17 cellular contexts compared by ENCODE assay signal in genomic region chr18:54702687-54703086, GRCh38.
DNase-seq lines count a peak whose midpoint lies in the region; ATAC-seq and TF ChIP-seq lines count a peak whose summit lies in the region.
"Had no signal": no experiment of that assay in that cellular context is flagged by ENCODE, and none has a peak within 500 bp of the region (broad histone marks: within the 10 kb centered on the region; RNA-seq: fewer than 3 reads in every experiment).

No MANE protein-coding gene starts in this region.

- no peak for TF ChIP-seq CTCF in osteocyte (IDR thresholded peaks at IDR 0.05)

- peak; percentile 2 for DNase-seq in EH (ENCODE audit: low read depth)
- DNase-seq in LHCN-M2 (ENCODE audit: low read depth), result peak; percentile 46
- DNase-seq in fibroblast of peridontal ligament (ENCODE audit: extremely low read depth), result peak; percentile 83
- DNase-seq in osteocyte (ENCODE audit: extremely low spot score, unreplicated experiment), result no peak
- DNase-seq in HuH-7.5 (ENCODE audit: low spot score), result no peak
- DNase-seq: CD4-positive, alpha-beta T cell; COR-L47; DMS 273 treated with DMSO at 0.1 percent for 48 hours; DMS79 treated with DMSO at 0.1 percent for 48 hours; NCI-H1694; NCI-H2081; NCI-H446; NCI-H526 had no signal

- no peak for TF ChIP-seq POLR2A in GM18505 (IDR thresholded peaks at IDR 0.05; ENCODE audit: borderline replicate concordance, extremely low read depth, insufficient read depth, insufficient read length)

- ATAC-seq in GM18505 (IDR thresholded peaks at IDR 0.05; ENCODE audit: unreplicated experiment) (no peak), HG02870 (IDR thresholded peaks at IDR 0.05; ENCODE audit: unreplicated experiment) (no peak)
- ATAC-seq: Right ventricle myocardium inferior had no signal

- H3K27ac Mint-ChIP-seq in osteocyte (ENCODE audit: unreplicated experiment), result peak overlapping the region; percentile 67
- H3K27ac Mint-ChIP-seq: CD4-positive, alpha-beta T cell; IgD-negative memory B cell had no signal

- no peak overlapping the region for H3K4me3 Mint-ChIP-seq in osteocyte (ENCODE audit: unreplicated experiment)
- H3K4me3 Mint-ChIP-seq: CD4-positive, alpha-beta T cell; IgD-negative memory B cell had no signal

- peaks cover 27% of the 10 kb centered on the region for H3K4me1 Mint-ChIP-seq in osteocyte (ENCODE audit: unreplicated experiment)
- H3K4me1 Mint-ChIP-seq: IgD-negative memory B cell had no signal

- H3K36me3 Mint-ChIP-seq in osteocyte (ENCODE audit: unreplicated experiment), result peaks cover 9% of the 10 kb centered on the region
- H3K36me3 Mint-ChIP-seq: IgD-negative memory B cell had no signal

- H3K27me3 Mint-ChIP-seq in osteocyte (ENCODE audit: unreplicated experiment), result no peaks in the 10 kb centered on the region
- H3K27me3 Mint-ChIP-seq: CD4-positive, alpha-beta T cell had no signal

- peaks cover 17% of the 10 kb centered on the region for H3K9me3 Mint-ChIP-seq in osteocyte (ENCODE audit: unreplicated experiment)
- H3K9me3 Mint-ChIP-seq: CD4-positive, alpha-beta T cell; IgD-negative memory B cell had no signal

Comparison
In these comparisons a context has a peak if more than half of its experiments do, and no peak if none do; other contexts are left out.
1. DNase-seq: peak in EH (single experiment), LHCN-M2 (single experiment) and fibroblast of peridontal ligament (single experiment); none in osteocyte (single experiment) and HuH-7.5 (single experiment).